Comparison of ENCODE assay signal across 8 cellular contexts in genomic region chr11:62546244-62546936, GRCh38. TPM values are rescaled to one million over a fixed set of nuclear protein-coding genes. Genes with fewer than 3 reads are reported as not detected.
DNase-seq lines count a peak whose midpoint lies in the region; ATAC-seq and TF ChIP-seq lines count a peak whose summit lies in the region.

AHNAK (minus strand) TSS chr11:62546806; CDS start chr11:62536098, 10,708 bp downstream.

- CTCF ChIA-PET in activated CD4-positive, alpha-beta T cell treated with anti-CD3 and anti-CD28 coated beads for 36 hours (lab: Charles Lee), result interaction anchor here (0.6 to 1.1 kb wide), 3 partner anchors 10 to 118 kb away, joined by 3 to 4 read pairs (median 3); partner anchors contain the start of gene TUT1

- H3F3A ChIP-seq in Loucy (ENCODE audit: low read depth), result no peaks in the 10 kb centered on the region

- H3K27me3 ChIP-seq in Loucy (ENCODE audit: insufficient read depth, low read length, poor library complexity, severe bottlenecking), result no peaks in the 10 kb centered on the region
- H3K27me3 ChIP-seq in duodenal mucosa (ENCODE audit: control insufficient read depth in 1 of 2, insufficient read depth in 2 of 2, low read length in 2 of 2), result no peaks in the 10 kb centered on the region
- H3K27me3 ChIP-seq in liver (ENCODE audit: control insufficient read depth in 4 of 4, insufficient read depth in 4 of 4, low read length in 3 of 4), result no peaks in the 10 kb centered on the region

- no peak for TF ChIP-seq RAD21 in liver (IDR thresholded peaks at IDR 0.05)

- no peaks in the 10 kb centered on the region for H3K9me3 Mint-ChIP-seq in activated CD4-positive, alpha-beta T cell treated with anti-CD3 and anti-CD28 coated beads for 36 hours (ENCODE audit: low read depth)
- no peaks in the 10 kb centered on the region for H3K9me3 Mint-ChIP-seq in stimulated activated naive B cell treated with anti-CD40 and anti-IgM and Interleukin-4, amounts not matched to agents 10 μg/mL and 1 μg/mL and 100 μg/mL, for 72 hours

- H3K79me2 ChIP-seq in Loucy (ENCODE audit: insufficient read depth, low read length), result peaks cover 17% of the 10 kb centered on the region; the same call in 1 of the 2 replicates

- peak within 1 kb of the TSS; percentile 83 for H2AFZ ChIP-seq in Loucy (ENCODE audit: low read length)

- peak within 1 kb of the TSS; percentile 75 for H3K9ac ChIP-seq in Loucy (ENCODE audit: low read depth, low read length, poor library complexity, severe bottlenecking)
- H3K9ac ChIP-seq in duodenal mucosa (ENCODE audit: low read depth in 1 of 2, low read length in 2 of 2), result peak within 1 kb of the TSS; percentile 95 to 98
- H3K9ac ChIP-seq in liver (ENCODE audit: low read depth in 1 of 2, low read length in 2 of 2), result peak within 1 kb of the TSS; percentile 60 to 89

- H3K4me1 ChIP-seq in Loucy (ENCODE audit: insufficient read depth, low read length, poor library complexity, severe bottlenecking) (peaks cover 44% of the 10 kb centered on the region), duodenal mucosa (ENCODE audit: control insufficient read depth in 1 of 2, insufficient read depth in 2 of 2, low read length in 2 of 2) (peaks cover 50 to 64% of the 10 kb centered on the region in 2 donors), liver (ENCODE audit: control insufficient read depth in 4 of 4, insufficient read depth in 4 of 4, low read length in 3 of 4) (peaks cover 15 to 74% (median 62%) of the 10 kb centered on the region in 4 donors)

- H3K36me3 ChIP-seq in Loucy (ENCODE audit: insufficient read depth, low read length) (no peaks in the 10 kb centered on the region), duodenal mucosa (ENCODE audit: control insufficient read depth in 1 of 2, insufficient read depth in 2 of 2, low read length in 2 of 2) (peaks cover 0 to 3% of the 10 kb centered on the region in 2 donors), liver (ENCODE audit: control insufficient read depth in 4 of 4, insufficient read depth in 3 of 4, low read depth in 1 of 4, low read length in 3 of 4) (no peaks in the 10 kb centered on the region)

- peaks cover 5% of the 10 kb centered on the region for H3K27me3 Mint-ChIP-seq in activated CD4-positive, alpha-beta T cell treated with anti-CD3 and anti-CD28 coated beads for 36 hours
- no peaks in the 10 kb centered on the region for H3K27me3 Mint-ChIP-seq in stimulated activated naive B cell treated with anti-CD40 and anti-IgM and Interleukin-4, amounts not matched to agents 10 μg/mL and 1 μg/mL and 100 μg/mL, for 72 hours

- H3K4me2 ChIP-seq in Loucy (ENCODE audit: low read depth, low read length, poor library complexity, severe bottlenecking), result peak within 1 kb of the TSS; percentile 77

- no peaks in the 10 kb centered on the region for H3K9me2 ChIP-seq in Loucy (replicated peaks; ENCODE audit: low read depth, low read length)

- peaks cover 1% of the 10 kb centered on the region for H3K36me3 Mint-ChIP-seq in activated CD4-positive, alpha-beta T cell treated with anti-CD3 and anti-CD28 coated beads for 36 hours (ENCODE audit: low read depth)
- peaks cover 9 to 18% of the 10 kb centered on the region in 2 donors for H3K36me3 Mint-ChIP-seq in stimulated activated naive B cell treated with anti-CD40 and anti-IgM and Interleukin-4, amounts not matched to agents 10 μg/mL and 1 μg/mL and 100 μg/mL, for 72 hours

- no peaks in the 10 kb centered on the region for H3K9me3 ChIP-seq in Loucy (ENCODE audit: insufficient read depth, low read depth, low read length)
- H3K9me3 ChIP-seq in duodenal mucosa (ENCODE audit: control insufficient read depth in 1 of 2, low read length in 2 of 2), result no peaks in the 10 kb centered on the region
- no peaks in the 10 kb centered on the region for H3K9me3 ChIP-seq in liver (ENCODE audit: control insufficient read depth in 4 of 4, low read length in 3 of 4)

- peak; percentile 45 for ATAC-seq in activated CD4-positive, alpha-beta T cell treated with anti-CD3 and anti-CD28 coated beads for 36 hours
- ATAC-seq in stimulated activated naive B cell treated with anti-CD40 and anti-IgM and Interleukin-4, amounts not matched to agents 10 μg/mL and 1 μg/mL and 100 μg/mL, for 72 hours (replicated peaks), result peak; percentile 57 to 67
- ATAC-seq in HG03097 (IDR thresholded peaks at IDR 0.05; ENCODE audit: low FRiP score, unreplicated experiment) (no peak), HG03039 (IDR thresholded peaks at IDR 0.05; ENCODE audit: unreplicated experiment) (no peak)

- H3K4me1 Mint-ChIP-seq in activated CD4-positive, alpha-beta T cell treated with anti-CD3 and anti-CD28 coated beads for 36 hours, result peaks cover 69% of the 10 kb centered on the region
- H3K4me1 Mint-ChIP-seq in stimulated activated naive B cell treated with anti-CD40 and anti-IgM and Interleukin-4, amounts not matched to agents 10 μg/mL and 1 μg/mL and 100 μg/mL, for 72 hours, result peaks cover 63 to 73% of the 10 kb centered on the region in 2 donors

- TF ChIP-seq CTCF in GM12864 (IDR thresholded peaks at IDR 0.05; ENCODE audit: low read depth, low read length, missing control alignments), result no peak
- no peak for TF ChIP-seq CTCF in Loucy (conservative IDR thresholded peaks at IDR 0.05; ENCODE audit: low read length)
- TF ChIP-seq CTCF in liver (IDR thresholded peaks at IDR 0.05; ENCODE audit: low read depth, low read length, missing input control), result no peak

- peak within 1 kb of the TSS; percentile 70 for H3K27ac Mint-ChIP-seq in activated CD4-positive, alpha-beta T cell treated with anti-CD3 and anti-CD28 coated beads for 36 hours
- peak within 1 kb of the TSS; percentile 92 for H3K27ac Mint-ChIP-seq in stimulated activated naive B cell treated with anti-CD40 and anti-IgM and Interleukin-4, amounts not matched to agents 10 μg/mL and 1 μg/mL and 100 μg/mL, for 72 hours

- intact Hi-C loops in activated CD4-positive, alpha-beta T cell treated with anti-CD3 and anti-CD28 coated beads for 36 hours (cut with DNase I, micrococcal nuclease), result no loop called here

- H3K27ac ChIP-seq in duodenal mucosa (ENCODE audit: low read depth, low read length), result peak within 1 kb of the TSS; percentile 96
- H3K27ac ChIP-seq in liver (ENCODE audit: low read depth in 1 of 2, low read length in 2 of 2), result peak within 1 kb of the TSS; percentile 72 to 94

- peak within 1 kb of the TSS; percentile 83 for H3K4me3 Mint-ChIP-seq in activated CD4-positive, alpha-beta T cell treated with anti-CD3 and anti-CD28 coated beads for 36 hours
- peak within 1 kb of the TSS; percentile 97 to 98 for H3K4me3 Mint-ChIP-seq in stimulated activated naive B cell treated with anti-CD40 and anti-IgM and Interleukin-4, amounts not matched to agents 10 μg/mL and 1 μg/mL and 100 μg/mL, for 72 hours

- H3K4me3 ChIP-seq in GM12864 (ENCODE audit: low read depth, low read length) (peak within 1 kb of the TSS; percentile 59), Loucy (ENCODE audit: low read length, poor library complexity, severe bottlenecking) (peak within 1 kb of the TSS; percentile 80), duodenal mucosa (ENCODE audit: low read depth in 1 of 2, low read length in 2 of 2) (peak within 1 kb of the TSS; percentile 94 to 96), liver (ENCODE audit: low read depth in 1 of 3, low read length in 3 of 3) (peak within 1 kb of the TSS; percentile 68 to 91 (median 79))

- POLR2A ChIA-PET in activated CD4-positive, alpha-beta T cell treated with anti-CD3 and anti-CD28 coated beads for 36 hours (lab: Charles Lee), result interaction anchor here (1.0 to 1.3 kb wide), 3 partner anchors 11 to 295 kb away, joined by 3 to 8 read pairs (median 4); no protein-coding TSS in a partner anchor

- H4K20me1 ChIP-seq in Loucy (ENCODE audit: insufficient read depth, low read length, poor library complexity, severe bottlenecking), result no peaks in the 10 kb centered on the region

- DNase-seq in GM12864 (ENCODE audit: low read depth), result no peak
- DNase-seq in activated CD4-positive, alpha-beta T cell treated with anti-CD3 and anti-CD28 coated beads for 36 hours, result peak; percentile 85
- no peak for DNase-seq in stimulated activated naive B cell treated with anti-CD40 and anti-IgM and Interleukin-4, amounts not matched to agents 10 μg/mL and 1 μg/mL and 100 μg/mL, for 72 hours

- under 1% methylated on average over 69 of the region's 69 CpGs for WGBS in liver

TF ChIP-seq in liver, 16 proteins besides CTCF, POLR2A, EP300 and RAD21 (continues in another document):
- TF ChIP-seq GABPA (IDR thresholded peaks at IDR 0.05 in 1 of 2, conservative IDR thresholded peaks at IDR 0.05 in 1 of 2), result no peak
- TF ChIP-seq FOXA1 (IDR thresholded peaks at IDR 0.05), result no peak
- no peak for TF ChIP-seq HNF4A (conservative IDR thresholded peaks at IDR 0.05)
- TF ChIP-seq HNF4G (IDR thresholded peaks at IDR 0.05), result no peak
- no peak for TF ChIP-seq ATF3 (IDR thresholded peaks at IDR 0.05)
- no peak for TF ChIP-seq EGR1 (IDR thresholded peaks at IDR 0.05; ENCODE audit: low read depth in 2 of 2)
- TF ChIP-seq JUND (IDR thresholded peaks at IDR 0.05), result no peak
- no peak for TF ChIP-seq YY1 (IDR thresholded peaks at IDR 0.05)
- TF ChIP-seq SP1 (IDR thresholded peaks at IDR 0.05), result no peak

RNA-seq across cellular contexts. Expression of gene AHNAK, which starts in this region (rescaled TPM):
- 10 to 100 TPM; 47.3 to 54.7 TPM for total RNA-seq in activated CD4-positive, alpha-beta T cell treated with anti-CD3 and anti-CD28 coated beads for 36 hours
- total RNA-seq in liver, result 100 to 1,000 TPM in 1 of 2 donors, 10 to 100 TPM in 1; 53.6 to 110 TPM
- 10 to 100 TPM; 22.6 to 22.7 TPM for polyA plus RNA-seq in liver

Comparison
In these comparisons a context has a peak if more than half of its experiments do, and no peak if none do; other contexts are left out.
1. ATAC-seq: peak in activated CD4-positive, alpha-beta T cell treated with anti-CD3 and anti-CD28 coated beads for 36 hours (single experiment) and stimulated activated naive B cell treated with anti-CD40 and anti-IgM and Interleukin-4, amounts not matched to agents 10 μg/mL and 1 μg/mL and 100 μg/mL, for 72 hours (2 of 2); none in HG03097 (single experiment) and HG03039 (single experiment).
2. Peak in every context shown above with its lines, with median percentiles within 50 percentile points of each other: H3K4me3 ChIP-seq and H3K9ac ChIP-seq.